ENCODE assay signal across 1 cellular context in the genomic region with DNA sequence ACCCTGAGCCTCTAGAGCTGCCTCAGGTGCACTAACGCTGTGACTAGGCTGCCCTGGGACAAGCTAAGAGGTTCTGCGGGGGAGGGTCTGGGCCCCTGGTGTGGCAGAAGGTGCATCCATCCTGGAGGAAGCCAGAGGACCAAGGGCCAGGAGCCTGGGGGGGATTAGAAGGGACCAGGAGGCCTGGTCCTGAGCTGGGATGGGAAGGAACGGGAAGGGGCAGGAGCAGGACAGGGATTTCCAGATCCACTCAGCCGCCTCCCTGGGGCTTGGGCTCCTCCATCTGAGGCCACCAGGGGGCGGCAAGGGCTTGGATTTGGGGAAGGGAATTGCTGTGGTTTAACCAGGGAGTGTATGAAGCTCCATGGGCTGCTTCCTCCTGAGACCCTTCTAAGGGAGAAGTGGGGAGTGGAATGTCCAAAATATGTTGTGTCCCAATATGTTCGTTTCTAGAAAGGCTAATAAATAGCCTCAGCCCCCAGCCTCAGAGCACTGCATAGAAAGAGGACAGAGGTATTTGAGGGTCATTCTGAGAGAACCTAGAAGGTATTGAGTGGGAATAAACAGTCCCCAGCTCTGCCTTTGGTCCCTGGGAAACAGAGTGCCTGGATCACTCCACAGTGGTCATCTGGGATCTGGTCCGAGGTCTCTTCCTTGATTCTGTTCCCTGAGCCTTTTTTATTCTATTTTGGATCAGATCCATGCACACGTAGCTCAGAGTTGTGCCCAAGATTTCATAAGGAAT.
TF ChIP-seq lines count a peak whose summit lies in the region.

No MANE protein-coding gene starts in this region.

TF ChIP-seq in K562, 482 proteins besides CTCF, POLR2A, EP300 and RAD21 (continued from another document and continues in another):
- TF ChIP-seq, protein P1, sequence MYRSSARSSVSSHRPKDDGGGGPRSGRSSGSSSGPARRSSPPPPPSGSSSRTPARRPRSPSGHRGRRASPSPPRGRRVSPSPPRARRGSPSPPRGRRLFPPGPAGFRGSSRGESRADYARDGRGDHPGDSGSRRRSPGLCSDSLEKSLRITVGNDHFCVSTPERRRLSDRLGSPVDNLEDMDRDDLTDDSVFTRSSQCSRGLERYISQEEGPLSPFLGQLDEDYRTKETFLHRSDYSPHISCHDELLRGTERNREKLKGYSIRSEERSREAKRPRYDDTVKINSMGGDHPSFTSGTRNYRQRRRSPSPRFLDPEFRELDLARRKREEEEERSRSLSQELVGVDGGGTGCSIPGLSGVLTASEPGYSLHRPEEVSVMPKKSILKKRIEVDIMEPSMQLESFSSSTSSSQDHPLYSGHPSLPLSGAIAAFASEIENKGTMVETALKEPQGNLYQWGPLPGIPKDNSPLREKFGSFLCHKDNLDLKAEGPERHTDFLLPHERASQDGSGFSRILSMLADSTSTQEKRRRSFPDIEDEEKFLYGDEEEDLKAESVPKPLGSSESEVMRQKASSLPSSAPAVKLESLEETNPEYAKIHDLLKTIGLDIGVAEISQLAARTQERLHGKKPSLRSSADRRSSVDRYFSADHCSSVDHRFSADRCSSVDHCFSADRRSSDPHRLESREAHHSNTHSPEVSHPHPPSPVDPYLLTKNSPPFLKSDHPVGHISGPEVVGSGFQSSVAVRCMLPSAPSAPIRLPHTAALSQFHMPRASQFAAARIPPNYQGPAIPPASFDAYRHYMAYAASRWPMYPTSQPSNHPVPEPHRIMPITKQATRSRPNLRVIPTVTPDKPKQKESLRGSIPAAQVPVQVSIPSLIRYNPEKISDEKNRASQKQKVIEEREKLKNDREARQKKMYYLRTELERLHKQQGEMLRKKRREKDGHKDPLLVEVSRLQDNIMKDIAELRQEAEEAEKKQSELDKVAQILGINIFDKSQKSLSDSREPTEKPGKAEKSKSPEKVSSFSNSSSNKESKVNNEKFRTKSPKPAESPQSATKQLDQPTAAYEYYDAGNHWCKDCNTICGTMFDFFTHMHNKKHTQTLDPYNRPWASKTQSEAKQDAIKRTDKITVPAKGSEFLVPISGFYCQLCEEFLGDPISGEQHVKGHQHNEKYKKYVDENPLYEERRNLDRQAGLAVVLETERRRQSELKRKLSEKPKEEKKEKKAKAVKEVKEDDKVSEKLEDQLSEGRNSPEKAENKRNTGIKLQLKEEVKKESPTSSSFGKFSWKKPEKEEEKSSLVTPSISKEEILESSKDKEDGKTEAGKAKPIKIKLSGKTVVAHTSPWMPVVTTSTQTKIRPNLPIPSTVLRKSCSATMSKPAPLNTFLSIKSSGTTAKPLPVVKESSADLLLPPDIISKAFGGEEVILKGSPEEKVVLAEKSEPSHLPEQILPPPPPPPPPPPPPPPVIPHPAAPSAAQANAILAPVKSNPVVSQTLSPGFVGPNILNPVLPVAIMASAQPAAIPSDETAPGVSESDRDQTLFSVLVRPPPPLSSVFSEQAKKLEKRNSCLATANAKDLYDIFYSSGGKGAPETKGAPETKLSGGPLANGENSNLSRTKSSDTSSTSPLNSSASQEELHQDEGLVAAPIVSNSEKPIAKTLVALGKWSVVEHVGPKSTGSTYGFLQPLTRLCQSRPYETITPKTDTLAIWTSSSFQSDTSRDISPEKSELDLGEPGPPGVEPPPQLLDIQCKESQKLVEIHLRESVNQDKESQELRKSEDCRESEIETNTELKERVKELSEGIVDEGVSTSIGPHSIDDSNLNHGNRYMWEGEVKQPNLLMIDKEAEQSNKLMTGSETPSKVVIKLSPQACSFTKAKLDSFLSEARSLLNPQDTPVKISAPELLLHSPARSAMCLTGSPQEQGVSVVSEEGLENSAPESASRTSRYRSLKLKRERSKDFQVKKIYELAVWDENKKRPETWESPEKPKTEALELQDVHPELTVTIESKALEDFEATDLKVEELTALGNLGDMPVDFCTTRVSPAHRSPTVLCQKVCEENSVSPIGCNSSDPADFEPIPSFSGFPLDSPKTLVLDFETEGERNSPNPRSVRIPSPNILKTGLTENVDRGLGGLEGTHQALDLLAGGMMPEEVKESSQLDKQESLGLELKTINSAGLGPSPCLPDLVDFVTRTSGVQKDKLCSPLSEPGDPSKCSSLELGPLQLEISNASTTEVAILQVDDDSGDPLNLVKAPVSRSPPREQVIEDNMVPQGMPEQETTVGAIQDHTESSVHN (IDR thresholded peaks at IDR 0.05; ENCODE audit: borderline replicate concordance in 1 of 2, low read depth in 1 of 2), result no peak
- TF ChIP-seq ZNF134 (CRISPR knock-in tag; conservative IDR thresholded peaks at IDR 0.05) (no peak), SIRT6 (IDR thresholded peaks at IDR 0.05; ENCODE audit: low read depth, low read length) (no peak), GATAD2A (IDR thresholded peaks at IDR 0.05) (no peak), EZH2 (IDR thresholded peaks at IDR 0.05; ENCODE audit: borderline replicate concordance, low read depth, low read length) (no peak), ZNF197 (CRISPR knock-in tag; IDR thresholded peaks at IDR 0.05; ENCODE audit: low read depth) (no peak), FIP1L1 (IDR thresholded peaks at IDR 0.05; ENCODE audit: low read depth, low read length, poor library complexity, severe bottlenecking) (no peak), SNIP1 (IDR thresholded peaks at IDR 0.05; ENCODE audit: low read depth) (no peak), RBM34 (IDR thresholded peaks at IDR 0.05; ENCODE audit: borderline replicate concordance, insufficient read depth, low read length) (no peak), ARHGAP35 (IDR thresholded peaks at IDR 0.05; ENCODE audit: partially characterized antibody) (no peak), KLF6 (CRISPR knock-in tag; IDR thresholded peaks at IDR 0.05; ENCODE audit: borderline replicate concordance) (no peak; the same call in 1 of the 2 replicates), KDM2B (CRISPR knock-in tag; IDR thresholded peaks at IDR 0.05) (no peak), ZNF384 (IDR thresholded peaks at IDR 0.05; ENCODE audit: low read depth, low read length) (peak; percentile 51; the same call in 1 of the 2 replicates), RBM15 (IDR thresholded peaks at IDR 0.05; ENCODE audit: insufficient read depth, low read length) (no peak), CBX5 (IDR thresholded peaks at IDR 0.05; ENCODE audit: borderline replicate concordance, low read depth) (0 out of 2 replicates have a peak, but pooled peaks have one; percentile 17), ZNF146 (CRISPR knock-in tag; IDR thresholded peaks at IDR 0.05; ENCODE audit: unreplicated experiment) (no peak), NCOR1 (IDR thresholded peaks at IDR 0.05) (no peak), NFYB (IDR thresholded peaks at IDR 0.05; ENCODE audit: extremely low read depth, insufficient read length) (no peak), TOE1 (IDR thresholded peaks at IDR 0.05; ENCODE audit: borderline replicate concordance) (no peak), TOE1 (CRISPR knock-in tag; IDR thresholded peaks at IDR 0.05; ENCODE audit: borderline replicate concordance, low read depth) (no peak), ZNF583 (CRISPR knock-in tag; IDR thresholded peaks at IDR 0.05) (peak; percentile 17; the same call in 1 of the 2 replicates), NRF1 (conservative IDR thresholded peaks at IDR 0.05 in 1 of 2, IDR thresholded peaks at IDR 0.05 in 1 of 2) (no peak), ZNF778 (CRISPR knock-in tag; IDR thresholded peaks at IDR 0.05) (no peak), RFX1 (IDR thresholded peaks at IDR 0.05) (no peak), CC2D1A (IDR thresholded peaks at IDR 0.05) (no peak), GTF2A2 (tag; IDR thresholded peaks at IDR 0.05) (no peak), KLF13 (tag; IDR thresholded peaks at IDR 0.05; ENCODE audit: borderline replicate concordance, low read depth) (no peak), MED1 (CRISPR knock-in tag; IDR thresholded peaks at IDR 0.05; ENCODE audit: borderline replicate concordance) (no peak), POLR2AphosphoS5 (IDR thresholded peaks at IDR 0.05; ENCODE audit: control insufficient read depth, insufficient read depth, low read depth, low read length) (no peak), ZBTB7A (IDR thresholded peaks at IDR 0.05; ENCODE audit: borderline replicate concordance, control insufficient read depth, low read depth, low read length) (peak; percentile 78; the same call in 1 of the 2 replicates), KLF16 (IDR thresholded peaks at IDR 0.05) (peak; percentile 92), ZNF3 (CRISPR knock-in tag; IDR thresholded peaks at IDR 0.05) (peak; percentile 65; the same call in 1 of the 2 replicates), ZNF232 (CRISPR knock-in tag; IDR thresholded peaks at IDR 0.05) (no peak), ZBED1 (IDR thresholded peaks at IDR 0.05) (0 out of 2 replicates have a peak, but pooled peaks have one; percentile 22), MYNN (IDR thresholded peaks at IDR 0.05) (no peak), MYNN (CRISPR knock-in tag; IDR thresholded peaks at IDR 0.05) (no peak; the same call in 1 of the 2 replicates), ZKSCAN8 (CRISPR knock-in tag; IDR thresholded peaks at IDR 0.05) (no peak)
- TF ChIP-seq, protein P2, sequence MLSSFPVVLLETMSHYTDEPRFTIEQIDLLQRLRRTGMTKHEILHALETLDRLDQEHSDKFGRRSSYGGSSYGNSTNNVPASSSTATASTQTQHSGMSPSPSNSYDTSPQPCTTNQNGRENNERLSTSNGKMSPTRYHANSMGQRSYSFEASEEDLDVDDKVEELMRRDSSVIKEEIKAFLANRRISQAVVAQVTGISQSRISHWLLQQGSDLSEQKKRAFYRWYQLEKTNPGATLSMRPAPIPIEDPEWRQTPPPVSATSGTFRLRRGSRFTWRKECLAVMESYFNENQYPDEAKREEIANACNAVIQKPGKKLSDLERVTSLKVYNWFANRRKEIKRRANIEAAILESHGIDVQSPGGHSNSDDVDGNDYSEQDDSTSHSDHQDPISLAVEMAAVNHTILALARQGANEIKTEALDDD (IDR thresholded peaks at IDR 0.05), result no peak
- TF ChIP-seq, protein P3, sequence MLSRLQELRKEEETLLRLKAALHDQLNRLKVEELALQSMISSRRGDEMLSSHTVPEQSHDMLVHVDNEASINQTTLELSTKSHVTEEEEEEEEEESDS (CRISPR knock-in tag; IDR thresholded peaks at IDR 0.05), result no peak
- TF ChIP-seq, protein P4, sequence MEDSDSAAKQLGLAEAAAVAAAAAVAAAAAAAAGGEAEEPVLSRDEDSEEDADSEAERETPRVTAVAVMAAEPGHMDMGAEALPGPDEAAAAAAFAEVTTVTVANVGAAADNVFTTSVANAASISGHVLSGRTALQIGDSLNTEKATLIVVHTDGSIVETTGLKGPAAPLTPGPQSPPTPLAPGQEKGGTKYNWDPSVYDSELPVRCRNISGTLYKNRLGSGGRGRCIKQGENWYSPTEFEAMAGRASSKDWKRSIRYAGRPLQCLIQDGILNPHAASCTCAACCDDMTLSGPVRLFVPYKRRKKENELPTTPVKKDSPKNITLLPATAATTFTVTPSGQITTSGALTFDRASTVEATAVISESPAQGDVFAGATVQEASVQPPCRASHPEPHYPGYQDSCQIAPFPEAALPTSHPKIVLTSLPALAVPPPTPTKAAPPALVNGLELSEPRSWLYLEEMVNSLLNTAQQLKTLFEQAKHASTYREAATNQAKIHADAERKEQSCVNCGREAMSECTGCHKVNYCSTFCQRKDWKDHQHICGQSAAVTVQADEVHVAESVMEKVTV (CRISPR knock-in tag; IDR thresholded peaks at IDR 0.05), result peak; percentile 80
- TF ChIP-seq, protein P5, sequence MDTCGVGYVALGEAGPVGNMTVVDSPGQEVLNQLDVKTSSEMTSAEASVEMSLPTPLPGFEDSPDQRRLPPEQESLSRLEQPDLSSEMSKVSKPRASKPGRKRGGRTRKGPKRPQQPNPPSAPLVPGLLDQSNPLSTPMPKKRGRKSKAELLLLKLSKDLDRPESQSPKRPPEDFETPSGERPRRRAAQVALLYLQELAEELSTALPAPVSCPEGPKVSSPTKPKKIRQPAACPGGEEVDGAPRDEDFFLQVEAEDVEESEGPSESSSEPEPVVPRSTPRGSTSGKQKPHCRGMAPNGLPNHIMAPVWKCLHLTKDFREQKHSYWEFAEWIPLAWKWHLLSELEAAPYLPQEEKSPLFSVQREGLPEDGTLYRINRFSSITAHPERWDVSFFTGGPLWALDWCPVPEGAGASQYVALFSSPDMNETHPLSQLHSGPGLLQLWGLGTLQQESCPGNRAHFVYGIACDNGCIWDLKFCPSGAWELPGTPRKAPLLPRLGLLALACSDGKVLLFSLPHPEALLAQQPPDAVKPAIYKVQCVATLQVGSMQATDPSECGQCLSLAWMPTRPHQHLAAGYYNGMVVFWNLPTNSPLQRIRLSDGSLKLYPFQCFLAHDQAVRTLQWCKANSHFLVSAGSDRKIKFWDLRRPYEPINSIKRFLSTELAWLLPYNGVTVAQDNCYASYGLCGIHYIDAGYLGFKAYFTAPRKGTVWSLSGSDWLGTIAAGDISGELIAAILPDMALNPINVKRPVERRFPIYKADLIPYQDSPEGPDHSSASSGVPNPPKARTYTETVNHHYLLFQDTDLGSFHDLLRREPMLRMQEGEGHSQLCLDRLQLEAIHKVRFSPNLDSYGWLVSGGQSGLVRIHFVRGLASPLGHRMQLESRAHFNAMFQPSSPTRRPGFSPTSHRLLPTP (IDR thresholded peaks at IDR 0.05; ENCODE audit: borderline replicate concordance, extremely low read depth, insufficient read length), result no peak
- TF ChIP-seq, protein P6, sequence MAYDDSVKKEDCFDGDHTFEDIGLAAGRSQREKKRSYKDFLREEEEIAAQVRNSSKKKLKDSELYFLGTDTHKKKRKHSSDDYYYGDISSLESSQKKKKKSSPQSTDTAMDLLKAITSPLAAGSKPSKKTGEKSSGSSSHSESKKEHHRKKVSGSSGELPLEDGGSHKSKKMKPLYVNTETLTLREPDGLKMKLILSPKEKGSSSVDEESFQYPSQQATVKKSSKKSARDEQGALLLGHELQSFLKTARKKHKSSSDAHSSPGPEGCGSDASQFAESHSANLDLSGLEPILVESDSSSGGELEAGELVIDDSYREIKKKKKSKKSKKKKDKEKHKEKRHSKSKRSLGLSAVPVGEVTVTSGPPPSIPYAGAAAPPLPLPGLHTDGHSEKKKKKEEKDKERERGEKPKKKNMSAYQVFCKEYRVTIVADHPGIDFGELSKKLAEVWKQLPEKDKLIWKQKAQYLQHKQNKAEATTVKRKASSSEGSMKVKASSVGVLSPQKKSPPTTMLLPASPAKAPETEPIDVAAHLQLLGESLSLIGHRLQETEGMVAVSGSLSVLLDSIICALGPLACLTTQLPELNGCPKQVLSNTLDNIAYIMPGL (CRISPR knock-in tag; IDR thresholded peaks at IDR 0.05), result no peak
- TF ChIP-seq, protein P7, sequence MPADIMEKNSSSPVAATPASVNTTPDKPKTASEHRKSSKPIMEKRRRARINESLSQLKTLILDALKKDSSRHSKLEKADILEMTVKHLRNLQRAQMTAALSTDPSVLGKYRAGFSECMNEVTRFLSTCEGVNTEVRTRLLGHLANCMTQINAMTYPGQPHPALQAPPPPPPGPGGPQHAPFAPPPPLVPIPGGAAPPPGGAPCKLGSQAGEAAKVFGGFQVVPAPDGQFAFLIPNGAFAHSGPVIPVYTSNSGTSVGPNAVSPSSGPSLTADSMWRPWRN (IDR thresholded peaks at IDR 0.05; ENCODE audit: low read depth), result no peak
- TF ChIP-seq, protein P8, sequence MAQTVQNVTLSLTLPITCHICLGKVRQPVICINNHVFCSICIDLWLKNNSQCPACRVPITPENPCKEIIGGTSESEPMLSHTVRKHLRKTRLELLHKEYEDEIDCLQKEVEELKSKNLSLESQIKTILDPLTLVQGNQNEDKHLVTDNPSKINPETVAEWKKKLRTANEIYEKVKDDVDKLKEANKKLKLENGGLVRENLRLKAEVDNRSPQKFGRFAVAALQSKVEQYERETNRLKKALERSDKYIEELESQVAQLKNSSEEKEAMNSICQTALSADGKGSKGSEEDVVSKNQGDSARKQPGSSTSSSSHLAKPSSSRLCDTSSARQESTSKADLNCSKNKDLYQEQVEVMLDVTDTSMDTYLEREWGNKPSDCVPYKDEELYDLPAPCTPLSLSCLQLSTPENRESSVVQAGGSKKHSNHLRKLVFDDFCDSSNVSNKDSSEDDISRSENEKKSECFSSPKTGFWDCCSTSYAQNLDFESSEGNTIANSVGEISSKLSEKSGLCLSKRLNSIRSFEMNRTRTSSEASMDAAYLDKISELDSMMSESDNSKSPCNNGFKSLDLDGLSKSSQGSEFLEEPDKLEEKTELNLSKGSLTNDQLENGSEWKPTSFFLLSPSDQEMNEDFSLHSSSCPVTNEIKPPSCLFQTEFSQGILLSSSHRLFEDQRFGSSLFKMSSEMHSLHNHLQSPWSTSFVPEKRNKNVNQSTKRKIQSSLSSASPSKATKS (CRISPR knock-in tag; IDR thresholded peaks at IDR 0.05), result no peak
